ENCODE assay signal across 8 cellular contexts in genomic region chr17:8631554-8631877, GRCh38. TPM values are rescaled to one million over a fixed set of nuclear protein-coding genes. Genes with fewer than 3 reads are reported as not detected.
A peak's percentile ranks its signal among the peaks of the same experiment; 100 is the strongest.
DNase-seq lines count a peak whose midpoint lies in the region; ATAC-seq and TF ChIP-seq lines count a peak whose summit lies in the region.

No MANE protein-coding gene starts in this region.

- H3K27me3 Mint-ChIP-seq in activated CD4-positive, alpha-beta T cell treated with anti-CD3 and anti-CD28 coated beads, Interleukin-2, amount 10 ng/mL, durations not matched to agents 24 days and 14 days = peaks cover 61% of the 10 kb centered on the region
- peaks cover 26% of the 10 kb centered on the region for H3K27me3 Mint-ChIP-seq in activated naive CD8-positive, alpha-beta T cell

- peaks cover 16% of the 10 kb centered on the region for H3K4me1 Mint-ChIP-seq in activated CD4-positive, alpha-beta T cell treated with anti-CD3 and anti-CD28 coated beads, Interleukin-2, amount 10 ng/mL, durations not matched to agents 24 days and 14 days
- peaks cover 10% of the 10 kb centered on the region for H3K4me1 Mint-ChIP-seq in activated naive CD8-positive, alpha-beta T cell (ENCODE audit: low read depth)

- WGBS in testis, 2 donors = 3 to 5% methylated on average over 6 to 13 of the region's 13 CpGs

- intact Hi-C loops in activated CD4-positive, alpha-beta T cell treated with anti-CD3 and anti-CD28 coated beads, Interleukin-2, amount 10 ng/mL, durations not matched to agents 24 days and 14 days (cut with micrococcal nuclease) = loop anchor here (5.0 kb wide), 1 partner anchor 194 kb away; the partner anchor contains the start of gene NDEL1
- intact Hi-C loops in testis (cut with DNase I; ENCODE audit: low total_unique reads) = no loop called here

- peak overlapping the region; percentile 29 to 72 for H3K27ac ChIP-seq in testis

- no peak overlapping the region for H3K27ac Mint-ChIP-seq in activated CD4-positive, alpha-beta T cell treated with anti-CD3 and anti-CD28 coated beads, Interleukin-2, amount 10 ng/mL, durations not matched to agents 24 days and 14 days
- H3K27ac Mint-ChIP-seq in activated naive CD8-positive, alpha-beta T cell = no peak overlapping the region

- no peaks in the 10 kb centered on the region for H3K9me3 ChIP-seq in testis

- no peaks in the 10 kb centered on the region for H3K27me3 ChIP-seq in testis

- no peak for TF ChIP-seq POLR2A in testis (IDR thresholded peaks at IDR 0.05)

- peaks cover 8% of the 10 kb centered on the region for H3K4me1 ChIP-seq in testis

- TF ChIP-seq CTCF in testis (IDR thresholded peaks at IDR 0.05) = no peak

- H3K4me3 ChIP-seq in testis = peak overlapping the region; percentile 85 to 87

- no peaks in the 10 kb centered on the region for H3K9me3 Mint-ChIP-seq in activated CD4-positive, alpha-beta T cell treated with anti-CD3 and anti-CD28 coated beads, Interleukin-2, amount 10 ng/mL, durations not matched to agents 24 days and 14 days
- H3K9me3 Mint-ChIP-seq in activated naive CD8-positive, alpha-beta T cell (ENCODE audit: low read depth) = no peaks in the 10 kb centered on the region

- no peaks in the 10 kb centered on the region for H3K36me3 Mint-ChIP-seq in activated CD4-positive, alpha-beta T cell treated with anti-CD3 and anti-CD28 coated beads, Interleukin-2, amount 10 ng/mL, durations not matched to agents 24 days and 14 days (ENCODE audit: low read depth)
- H3K36me3 Mint-ChIP-seq in activated naive CD8-positive, alpha-beta T cell = no peaks in the 10 kb centered on the region

- no peak for DNase-seq in activated CD4-positive, alpha-beta T cell treated with anti-CD3 and anti-CD28 coated beads, Interleukin-2, amount 10 ng/mL, durations not matched to agents 24 days and 14 days
- DNase-seq in activated CD4-positive, alpha-beta T cell treated with anti-CD3 and anti-CD28 coated beads, Interleukin-2, amount 50 U/mL, for 4 hours = no peak
- peak; percentile 15 for DNase-seq in inferior parietal cortex (ENCODE audit: extremely low spot score)
- no peak for DNase-seq in testis
- DNase-seq in NCI-H1417 treated with DMSO at 0.1 percent for 48 hours (lab: John Stamatoyannopoulos, UW) = no peak

- H3K4me3 Mint-ChIP-seq in activated CD4-positive, alpha-beta T cell treated with anti-CD3 and anti-CD28 coated beads, Interleukin-2, amount 10 ng/mL, durations not matched to agents 24 days and 14 days = peak overlapping the region; percentile 93
- peak overlapping the region; percentile 81 for H3K4me3 Mint-ChIP-seq in activated naive CD8-positive, alpha-beta T cell

- ATAC-seq in HG03354 (IDR thresholded peaks at IDR 0.05; ENCODE audit: poor library complexity, severe bottlenecking, unreplicated experiment) (no peak), HG03095 (IDR thresholded peaks at IDR 0.05; ENCODE audit: unreplicated experiment) (no peak)

- H3K36me3 ChIP-seq in testis (ENCODE audit: low read depth, missing control alignments) = no peaks in the 10 kb centered on the region

RNA-seq across cellular contexts. Expression of gene MYH10, which starts 1.0 kb away (rescaled TPM):
- 14.1 and 19.4 TPM in 2 replicates for total RNA-seq in activated CD4-positive, alpha-beta T cell treated with anti-CD3 and anti-CD28 coated beads, Interleukin-2, amount 10 ng/mL, durations not matched to agents 24 days and 14 days
- 10 to 100 TPM; 33.1 to 34.1 TPM for total RNA-seq in testis
- 25.5 TPM for polyA plus RNA-seq in testis (ENCODE audit: insufficient read depth, low read depth, low replicate concordance)
